Comparison of ENCODE assay signal across 20 cellular contexts in the genomic region with DNA sequence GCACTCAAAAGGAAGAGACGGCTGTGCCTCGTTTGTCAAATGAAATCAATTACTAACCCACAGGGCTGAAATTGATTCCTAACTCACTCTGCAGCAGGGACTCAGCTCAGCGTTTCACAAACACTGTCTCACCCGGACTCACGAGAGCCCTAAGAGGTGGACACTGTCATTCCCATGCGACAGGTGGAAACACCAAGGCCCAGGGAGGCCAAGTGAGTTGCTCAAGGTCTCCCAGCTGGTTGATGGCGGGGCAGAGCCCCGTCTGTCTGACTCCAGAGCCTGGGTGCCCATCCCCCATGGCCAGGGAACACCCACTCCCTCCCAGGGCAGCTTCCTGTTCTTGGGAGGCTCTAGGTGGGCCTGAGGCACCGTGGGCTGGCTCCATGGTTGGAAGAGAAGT. TPM values are rescaled to one million over a fixed set of nuclear protein-coding genes. Genes with fewer than 3 reads are reported as not detected.
DNase-seq lines count a peak whose midpoint lies in the region; ATAC-seq, FAIRE-seq and TF ChIP-seq lines count a peak whose summit lies in the region.
"Had no signal": no experiment of that assay in that cellular context is flagged by ENCODE, and none has a peak within 500 bp of the region (broad histone marks: within the 10 kb centered on the region; RNA-seq: fewer than 3 reads in every experiment).

No MANE protein-coding gene starts in this region.

- no peak for TF ChIP-seq RAD21 in K562 (CRISPR knock-in tag; conservative IDR thresholded peaks at IDR 0.05 in 1 of 2, IDR thresholded peaks at IDR 0.05 in 1 of 2)

- peak overlapping the region in 1 of 2 experiments; percentile 78; a peak in 2 of 4 replicates for H3K9ac ChIP-seq in K562 (ENCODE audit: insufficient read depth in 1 of 2, low read depth in 2 of 2, low read length in 2 of 2)

- no peak overlapping the region for H3K4me2 ChIP-seq in K562 (ENCODE audit: insufficient read depth, low read length)

- H3K4me3 ChIP-seq in heart right ventricle (no peak overlapping the region), K562 (no peak overlapping the region), right cardiac atrium (ENCODE audit: low read length) (no peak overlapping the region)
- H3K4me3 ChIP-seq: SK-N-MC had no signal

- no peaks in the 10 kb centered on the region for H3K9me1 ChIP-seq in K562 (ENCODE audit: control insufficient read depth, insufficient read depth, low read length)

- intact Hi-C loops in heart right ventricle (cut with DNase I) (no loop called here), left ventricle myocardium superior (cut with micrococcal nuclease) (no loop called here), K562 (cut with micrococcal nuclease) (no loop called here), right cardiac atrium (cut with DNase I) (loop anchor here in 1 of 4 donors (10.0 kb wide), 1 partner anchor 47 kb away; no protein-coding TSS in a partner anchor)

- no peak for TF ChIP-seq EP300 in K562 (IDR thresholded peaks at IDR 0.05; ENCODE audit: low read length)

- H3K4me1 ChIP-seq in heart right ventricle (peaks cover 4 to 62% (median 36%) of the 10 kb centered on the region in 9 donors), K562 (replicated peaks in 1 of 2; ENCODE audit: control insufficient read depth in 2 of 2, insufficient read depth in 2 of 2, low read length in 2 of 2) (peaks cover 0 to 36% of the 10 kb centered on the region in 2 experiments; a peak in 3 of 5 replicates), right cardiac atrium (ENCODE audit: control insufficient read depth, insufficient read depth, low read length) (peaks cover 2% of the 10 kb centered on the region)

- no TSS peak for BruUV-seq in K562 (replicated peaks; lab: Mats Ljungman, UMichigan)

- TF ChIP-seq CTCF in heart right ventricle (IDR thresholded peaks at IDR 0.05) (no peak), K562 (IDR thresholded peaks at IDR 0.05 in 2 of 3, conservative IDR thresholded peaks at IDR 0.05 in 1 of 3; ENCODE audit: insufficient read depth in 2 of 3, low read depth in 1 of 3, low read length in 3 of 3) (no peak)

- ATAC-seq in heart right ventricle (no peak), left ventricle myocardium superior (no peak), K562 (no peak), right cardiac atrium (no peak), HG02623 (IDR thresholded peaks at IDR 0.05; ENCODE audit: unreplicated experiment) (no peak), HG03095 (IDR thresholded peaks at IDR 0.05; ENCODE audit: unreplicated experiment) (no peak)

- no peak for TF ChIP-seq POLR2A in K562 (conservative IDR thresholded peaks at IDR 0.05)

- no peak for DNase-seq in heart right ventricle
- DNase-seq in left ventricle myocardium superior: no peak
- no peak for DNase-seq in K562 (ENCODE audit: extremely low read depth in 1 of 4, low spot score in 3 of 4)
- DNase-seq in right cardiac atrium: peak in 1 of 3 donors; percentile 64
- no peak for DNase-seq in NCI-H774 (lab: John Stamatoyannopoulos, UW)
- DNase-seq: DMS79, HCEC 1CT, Karpas-422, NCI-H1417, NCI-H1694 treated with DMSO at 0.1 percent for 48 hours, NCI-H2081 treated with DMSO at 0.1 percent for 48 hours, NCI-H446, NCI-H526, OCI-M1, SHP77 treated with DMSO at 0.1 percent for 48 hours, SW 1271 had no signal

- no peak for FAIRE-seq in K562 (lab: Jason Lieb, UNC)
- FAIRE-seq: A204.1 had no signal

- in situ Hi-C loops in K562 (cut with MboI): no loop called here

- peaks cover 0 to 16% (median 0%) of the 10 kb centered on the region in 9 donors for H3K36me3 ChIP-seq in heart right ventricle
- no peaks in the 10 kb centered on the region for H3K36me3 ChIP-seq in K562 (ENCODE audit: control insufficient read depth, insufficient read depth, low read length)

- CTCF ChIA-PET in K562 (lab: Yijun Ruan, JAX; ENCODE audit: low intra/inter-chr PET ratio): no interaction called here

- 77 to 79% methylated on average over 9 of the region's 9 CpGs for WGBS in heart right ventricle, 2 donors
- 55% methylated on average over 8 of the region's 9 CpGs for WGBS in K562 (ENCODE audit: insufficient coverage, low coverage, missing lambda C conversion rate)
- WGBS in right cardiac atrium: 78% methylated on average over 9 of the region's 9 CpGs

- peak overlapping the region in 9 of 10 donors; percentile 89 to 98 (median 94) for H3K27ac ChIP-seq in heart right ventricle
- H3K27ac ChIP-seq in K562 (ENCODE audit: extremely low read depth, low read depth, low read length): no peak overlapping the region
- peak overlapping the region; percentile 59 for H3K27ac ChIP-seq in right cardiac atrium (ENCODE audit: low read length)
- H3K27ac ChIP-seq: SK-N-MC had no signal

- POLR2A ChIA-PET in K562 (lab: Yijun Ruan, JAX): interaction anchor here (0.6 to 1.7 kb wide), 5 partner anchors 8 to 163 kb away, joined by 3 to 14 read pairs (median 4); a partner anchor contains a TSS

- H3K9me3 ChIP-seq in heart right ventricle (no peaks in the 10 kb centered on the region), K562 (replicated peaks; ENCODE audit: control insufficient read depth, insufficient read depth, low read depth, low read length) (no peaks in the 10 kb centered on the region), right cardiac atrium (ENCODE audit: control insufficient read depth, low read length) (no peaks in the 10 kb centered on the region)

- no peaks in the 10 kb centered on the region for H3K79me2 ChIP-seq in K562 (ENCODE audit: control insufficient read depth, insufficient read depth, low read length)

- no peaks in the 10 kb centered on the region for H4K20me1 ChIP-seq in K562 (replicated peaks; ENCODE audit: control insufficient read depth, insufficient read depth, low read length)

- H3K27me3 ChIP-seq in heart right ventricle (peaks cover 0 to 4% (median 0%) of the 10 kb centered on the region in 7 donors), K562 (ENCODE audit: control insufficient read depth in 2 of 2, insufficient read depth in 2 of 2, low read length in 2 of 2) (no peaks in the 10 kb centered on the region), right cardiac atrium (ENCODE audit: control insufficient read depth, insufficient read depth) (no peaks in the 10 kb centered on the region)

- peak overlapping the region; percentile 38 for H2AFZ ChIP-seq in K562 (ENCODE audit: low read depth, low read length)

TF ChIP-seq in K562, 482 proteins besides CTCF, POLR2A, EP300 and RAD21 (continues in another document):
- TF ChIP-seq PYGO2 (tag; IDR thresholded peaks at IDR 0.05): no peak

RNA-seq across cellular contexts. Expression of a gene that starts 1.3 kb away (rescaled TPM):
- total RNA-seq in heart right ventricle (100 to 1,000 TPM in 5 of 10 donors, 10 to 100 TPM in 5; 76.1 to 140 (median 102) TPM), left ventricle myocardium superior (127 TPM), K562 (2014; rRNA removed) (0.23 and 0.65 TPM in 2 replicates), K562 (2014; rRNA removed; fragmentation: Illumina TruSeq; extraction: Trizol) (not detected in 2 replicates), K562 (2015; rRNA removed; fragmentation: Illumina TruSeq; extraction: Trizol) (0.18 and 0.30 TPM in 2 replicates), K562 (2021) (0.56 and 0.93 TPM in 2 replicates), right cardiac atrium (100 to 1,000 TPM in 3 of 4 donors, 10 to 100 TPM in 1; 96.3 to 126 (median 106) TPM)
- polyA plus RNA-seq in heart right ventricle (100 to 1,000 TPM in 1 of 2 donors, 10 to 100 TPM in 1; 42.6 to 129 TPM), K562 (2011; rRNA removed) (0.18 and 0.41 TPM in 2 replicates), K562 (2014; fragmentation: Illumina TruSeq; extraction: Trizol) (0.09 and 0.37 TPM in 2 replicates), K562 (2014; fragmentation: Nextera tagmentation; extraction: Ambion mirVana) (not detected), K562 (2014; rRNA removed) (0.86 TPM in 1 of 2 replicates, not detected in the other), right cardiac atrium (160 TPM)
- total RNA-seq in K562 (2011; cell fraction: chromatin; rRNA removed; ENCODE audit: low replicate concordance): 0.49 TPM in 1 of 2 replicates, not detected in the other
- 1.1 and 1.2 TPM in 2 replicates for total RNA-seq in K562 (2011; cell fraction: nucleolus; rRNA removed)
- total RNA-seq in K562 (2011; cell fraction: nucleoplasm; rRNA removed): 0.66 and 0.99 TPM in 2 replicates
- 0.48 and 0.50 TPM in 2 replicates for polyA plus RNA-seq in K562 (2011; cell fraction: cytosol; rRNA removed)
- 0.68 and 0.87 TPM in 2 replicates for polyA plus RNA-seq in K562 (2011; cell fraction: nucleus; rRNA removed)
- polyA plus RNA-seq in K562 (2012): 0.64 and 1.3 TPM in 2 replicates
- 0.09 and 0.11 TPM in 2 replicates for polyA minus RNA-seq in K562 (2011; rRNA and poly(A)+ RNA removed)
- polyA minus RNA-seq in K562 (2011; cell fraction: cytosol; rRNA and poly(A)+ RNA removed): not detected in 2 replicates
- 0.13 and 1.00 TPM in 2 replicates for polyA minus RNA-seq in K562 (2011; cell fraction: nucleus; rRNA and poly(A)+ RNA removed)

RNA-seq across cellular contexts. Expression of a gene that starts 11.9 kb away (rescaled TPM):
- total RNA-seq in heart right ventricle: 10 to 100 TPM; 21.0 to 53.1 (median 32.3) TPM
- polyA plus RNA-seq in heart right ventricle: 10 to 100 TPM in 1 of 2 donors, 1 to 10 TPM in 1; 7.0 to 27.3 TPM
- 69.1 TPM for total RNA-seq in left ventricle myocardium superior
- 38.6 and 86.5 TPM in 2 replicates for total RNA-seq in K562 (2011; cell fraction: chromatin; rRNA removed; ENCODE audit: low replicate concordance)
- total RNA-seq in K562 (2011; cell fraction: nucleolus; rRNA removed): 61.2 and 70.5 TPM in 2 replicates
- total RNA-seq in K562 (2011; cell fraction: nucleoplasm; rRNA removed): 59.7 and 74.0 TPM in 2 replicates
- 55.5 and 85.8 TPM in 2 replicates for total RNA-seq in K562 (2014; rRNA removed)
- 23.7 and 28.6 TPM in 2 replicates for total RNA-seq in K562 (2014; rRNA removed; fragmentation: Illumina TruSeq; extraction: Trizol)
- total RNA-seq in K562 (2015; rRNA removed; fragmentation: Illumina TruSeq; extraction: Trizol): 55.6 and 55.9 TPM in 2 replicates
- total RNA-seq in K562 (2021): 103 and 105 TPM in 2 replicates
- 29.9 and 50.1 TPM in 2 replicates for polyA plus RNA-seq in K562 (2011; rRNA removed)
- 60.0 and 102 TPM in 2 replicates for polyA plus RNA-seq in K562 (2011; cell fraction: cytosol; rRNA removed)
- 43.9 and 60.4 TPM in 2 replicates for polyA plus RNA-seq in K562 (2011; cell fraction: nucleus; rRNA removed)
- 66.9 and 81.0 TPM in 2 replicates for polyA plus RNA-seq in K562 (2012)
- polyA plus RNA-seq in K562 (2014; fragmentation: Illumina TruSeq; extraction: Trizol): 65.0 and 68.7 TPM in 2 replicates
- 1 to 10 TPM in 1 of 2 experiments, under 1 TPM in 1; 0.56 to 1.2 TPM for polyA plus RNA-seq in K562 (2014; fragmentation: Nextera tagmentation; extraction: Ambion mirVana)
- 55.2 and 59.6 TPM in 2 replicates for polyA plus RNA-seq in K562 (2014; rRNA removed)
- polyA minus RNA-seq in K562 (2011; rRNA and poly(A)+ RNA removed): 23.2 and 33.4 TPM in 2 replicates
- 57.5 and 69.4 TPM in 2 replicates for polyA minus RNA-seq in K562 (2011; cell fraction: cytosol; rRNA and poly(A)+ RNA removed)
- 13.3 and 20.8 TPM in 2 replicates for polyA minus RNA-seq in K562 (2011; cell fraction: nucleus; rRNA and poly(A)+ RNA removed)
- 10 to 100 TPM; 37.9 to 63.8 (median 53.9) TPM for total RNA-seq in right cardiac atrium
- polyA plus RNA-seq in right cardiac atrium: 50.7 TPM

Comparison
In these comparisons a context has a peak if more than half of its experiments do, and no peak if none do; other contexts are left out.
1. RNA of a gene that starts 1.3 kb away (total RNA-seq): 127 TPM in left ventricle myocardium superior (single experiment), 96.3 to 126 TPM in right cardiac atrium and 76.1 to 140 TPM in heart right ventricle; 0.18 to 1.2 TPM in K562; every median in the first group is over 10 times any median in the second.